Comparison of ENCODE assay signal across 13 cellular contexts in genomic region chr5:77620404-77620803, GRCh38. TPM values are rescaled to one million over a fixed set of nuclear protein-coding genes. Genes with fewer than 3 reads are reported as not detected.
DNase-seq lines count a peak whose midpoint lies in the region; ATAC-seq, FAIRE-seq and TF ChIP-seq lines count a peak whose summit lies in the region.
"Had no signal": no experiment of that assay in that cellular context is flagged by ENCODE, and none has a peak within 500 bp of the region (broad histone marks: within the 10 kb centered on the region; RNA-seq: fewer than 3 reads in every experiment).

No MANE protein-coding gene starts in this region.

- FAIRE-seq in A549 (lab: Jason Lieb, UNC), result no peak

- DNase-seq in A549 (ENCODE audit: low read depth in 1 of 2, low spot score in 1 of 2) (peak in 1 of 2 experiments; percentile 23), GM12865 (ENCODE audit: low read depth) (peak; percentile 59), NCI-H2196 (lab: John Stamatoyannopoulos, UW; ENCODE audit: unreplicated experiment) (peak; percentile 63), epithelial cell of prostate (ENCODE audit: low read depth, low spot score) (peak; percentile 5), nephron progenitor cell (no peak), COLO829 (ENCODE audit: low spot score) (no peak), cerebellar nuclear complex (lab: John Stamatoyannopoulos, UW) (no peak)
- DNase-seq: activated CD8-positive, alpha-beta memory T cell treated with anti-CD3 and anti-CD28 coated beads for 24 hours; activated naive CD4-positive, alpha-beta T cell; esophagus squamous epithelium; stimulated activated naive B cell treated with anti-CD40 and anti-IgM and Interleukin-4, amounts not matched to agents 10 μg/mL and 1 μg/mL and 100 μg/mL, for 72 hours had no signal

- WGBS in A549 (ENCODE audit: missing lambda C conversion rate), result 16% methylated on average over 4 of the region's 4 CpGs

- no peak for TF ChIP-seq CTCF in A549 (IDR thresholded peaks at IDR 0.05)
- peak; percentile 6 for TF ChIP-seq CTCF in GM12865 (IDR thresholded peaks at IDR 0.05; ENCODE audit: insufficient read depth, low read depth, low read length, missing control alignments)
- no peak for TF ChIP-seq CTCF in nephron progenitor cell (IDR thresholded peaks at IDR 0.05)

- H3K9me3 ChIP-seq in A549, result no peaks in the 10 kb centered on the region
- H3K9me3 ChIP-seq: esophagus squamous epithelium had no signal

- H3K4me1 Mint-ChIP-seq in nephron progenitor cell, result peaks cover 6% of the 10 kb centered on the region
- H3K4me1 Mint-ChIP-seq: stimulated activated naive B cell treated with anti-CD40 and anti-IgM and Interleukin-4, amounts not matched to agents 10 μg/mL and 1 μg/mL and 100 μg/mL, for 72 hours had no signal

- peaks cover 55% of the 10 kb centered on the region for H3K27me3 Mint-ChIP-seq in nephron progenitor cell (ENCODE audit: low read depth, poor library complexity)

- ATAC-seq in A549 (peak; percentile 54 to 71; a peak in 5 of 6 replicates), HG02763 (IDR thresholded peaks at IDR 0.05; ENCODE audit: unreplicated experiment) (no peak)
- ATAC-seq: stimulated activated naive B cell treated with anti-CD40 and anti-IgM and Interleukin-4, amounts not matched to agents 10 μg/mL and 1 μg/mL and 100 μg/mL, for 72 hours had no signal

- POLR2A ChIA-PET in A549 (lab: Yijun Ruan, JAX), result interaction anchor here (0.7 kb wide), 1 partner anchor 10 kb away, joined by 3 read pairs; no protein-coding TSS in a partner anchor

- no peak for TF ChIP-seq RAD21 in A549 (conservative IDR thresholded peaks at IDR 0.05 in 1 of 2, IDR thresholded peaks at IDR 0.05 in 1 of 2)

- H3K27ac Mint-ChIP-seq in nephron progenitor cell, result no peak overlapping the region
- H3K27ac Mint-ChIP-seq: stimulated activated naive B cell treated with anti-CD40 and anti-IgM and Interleukin-4, amounts not matched to agents 10 μg/mL and 1 μg/mL and 100 μg/mL, for 72 hours had no signal

- no peak for TF ChIP-seq POLR2A in A549 (IDR thresholded peaks at IDR 0.05; ENCODE audit: low read length)

- no peak overlapping the region for H3K4me2 ChIP-seq in A549

- no peak for TF ChIP-seq EP300 in A549 (IDR thresholded peaks at IDR 0.05)

- CTCF ChIA-PET in A549 (lab: Yijun Ruan, JAX), result no interaction called here

- no peak overlapping the region for H3K4me3 ChIP-seq in A549
- no peak overlapping the region for H3K4me3 ChIP-seq in GM12865 (ENCODE audit: low read depth, low read length)
- H3K4me3 ChIP-seq: esophagus squamous epithelium had no signal

- no peaks in the 10 kb centered on the region for H3K9me3 Mint-ChIP-seq in nephron progenitor cell
- H3K9me3 Mint-ChIP-seq: stimulated activated naive B cell treated with anti-CD40 and anti-IgM and Interleukin-4, amounts not matched to agents 10 μg/mL and 1 μg/mL and 100 μg/mL, for 72 hours had no signal

- no peaks in the 10 kb centered on the region for H3K36me3 Mint-ChIP-seq in nephron progenitor cell (ENCODE audit: low read depth)
- H3K36me3 Mint-ChIP-seq: stimulated activated naive B cell treated with anti-CD40 and anti-IgM and Interleukin-4, amounts not matched to agents 10 μg/mL and 1 μg/mL and 100 μg/mL, for 72 hours had no signal

- H3K4me1 ChIP-seq in A549, result no peaks in the 10 kb centered on the region
- H3K4me1 ChIP-seq: esophagus squamous epithelium had no signal

- no peak overlapping the region for H3K4me3 Mint-ChIP-seq in nephron progenitor cell
- H3K4me3 Mint-ChIP-seq: stimulated activated naive B cell treated with anti-CD40 and anti-IgM and Interleukin-4, amounts not matched to agents 10 μg/mL and 1 μg/mL and 100 μg/mL, for 72 hours had no signal

- H3K27ac ChIP-seq in A549 (no peak overlapping the region), epithelial cell of prostate (no peak overlapping the region)
- H3K27ac ChIP-seq: esophagus squamous epithelium had no signal

TF ChIP-seq in A549, 52 proteins besides CTCF, POLR2A, EP300 and RAD21:
- no peak for TF ChIP-seq BCL3 (IDR thresholded peaks at IDR 0.05)
- no peak for TF ChIP-seq ZNF302 (CRISPR knock-in tag; IDR thresholded peaks at IDR 0.05)
- TF ChIP-seq PBX3 (IDR thresholded peaks at IDR 0.05), result no peak
- TF ChIP-seq FOXS1 (CRISPR knock-in tag; IDR thresholded peaks at IDR 0.05), result no peak
- no peak for TF ChIP-seq CHD2 (IDR thresholded peaks at IDR 0.05; ENCODE audit: low read length, partially characterized antibody)
- TF ChIP-seq EHMT2 (IDR thresholded peaks at IDR 0.05; ENCODE audit: low read depth), result no peak
- no peak for TF ChIP-seq BHLHE40 (IDR thresholded peaks at IDR 0.05; ENCODE audit: low read depth, low read length)
- no peak for TF ChIP-seq SMC3 (IDR thresholded peaks at IDR 0.05)
- no peak for TF ChIP-seq HOXB5 (CRISPR knock-in tag; IDR thresholded peaks at IDR 0.05)
- no peak for TF ChIP-seq POLR2AphosphoS2 (conservative IDR thresholded peaks at IDR 0.05; ENCODE audit: low read length)
- TF ChIP-seq RNF2 (IDR thresholded peaks at IDR 0.05; ENCODE audit: borderline replicate concordance, low read depth), result no peak
- TF ChIP-seq MYC (IDR thresholded peaks at IDR 0.05; ENCODE audit: borderline replicate concordance, low read length), result no peak
- TF ChIP-seq TP53 (CRISPR knock-in tag; IDR thresholded peaks at IDR 0.05), result no peak
- no peak for TF ChIP-seq KDM1A (IDR thresholded peaks at IDR 0.05; ENCODE audit: low read depth)
- TF ChIP-seq SREBF2 (IDR thresholded peaks at IDR 0.05), result no peak
- no peak for TF ChIP-seq RCOR1 (IDR thresholded peaks at IDR 0.05; ENCODE audit: low read depth, low read length)
- TF ChIP-seq FOSL2 (IDR thresholded peaks at IDR 0.05), result no peak
- TF ChIP-seq FOSL2 (CRISPR knock-in tag; IDR thresholded peaks at IDR 0.05), result no peak
- no peak for TF ChIP-seq USF2 (IDR thresholded peaks at IDR 0.05)

RNA-seq across cellular contexts. Expression of gene OTP, which starts 18.1 kb away (rescaled TPM):
- polyA plus RNA-seq in A549 (2011; rRNA removed) (0.01 TPM in 1 of 2 replicates, not detected in the other), A549 (2017; fragmentation: RNase III; extraction: RNeasy Plus Mini Kit Qiagen cat#74134 plus additional on column Dnase treatment) (0.03 to 0.04 TPM (median 0.04 TPM) in 3 replicates)
- polyA plus RNA-seq in A549 (2012; cell fraction: cytosol; rRNA removed), result 0.04 TPM in 2 replicates
- 0.02 TPM in 2 replicates for polyA plus RNA-seq in A549 (2012; cell fraction: nucleus; rRNA removed)
- not detected in 2 replicates for polyA minus RNA-seq in A549 (2011; rRNA and poly(A)+ RNA removed)
- polyA plus RNA-seq: BJ had no signal

Comparison
In these comparisons a context has a peak if more than half of its experiments do, and no peak if none do; other contexts are left out.
1. DNase-seq: peak in GM12865 (single experiment), NCI-H2196 (single experiment) and epithelial cell of prostate (single experiment); none in nephron progenitor cell (single experiment), COLO829 (single experiment) and cerebellar nuclear complex (0 of 2).